12 cellular contexts compared by ENCODE assay signal in the genomic region with DNA sequence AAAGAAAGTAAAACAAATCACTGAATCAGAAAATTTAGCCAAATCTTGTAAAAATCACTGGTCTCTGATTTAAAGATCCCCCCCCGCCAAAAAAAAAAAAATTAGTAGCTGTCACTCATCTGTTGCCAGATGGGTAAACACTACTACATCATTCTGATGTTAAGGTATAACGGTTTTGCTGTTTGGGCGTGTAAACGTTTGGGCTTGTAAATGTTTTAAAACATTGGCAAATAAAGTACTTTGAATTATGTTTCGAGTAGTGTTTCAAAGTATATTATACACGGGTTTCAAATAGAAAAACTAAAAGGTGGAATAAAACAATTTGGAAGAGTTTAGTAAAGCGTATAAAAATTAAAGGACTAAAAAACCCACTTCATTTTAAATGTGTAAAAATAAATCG. TPM values are rescaled to one million over a fixed set of nuclear protein-coding genes. Genes with fewer than 3 reads are reported as not detected.
DNase-seq lines count a peak whose midpoint lies in the region; TF ChIP-seq lines count a peak whose summit lies in the region.
"Had no signal": no experiment of that assay in that cellular context is flagged by ENCODE, and none has a peak within 500 bp of the region (broad histone marks: within the 10 kb centered on the region; RNA-seq: fewer than 3 reads in every experiment).

No MANE protein-coding gene starts in this region.

- H3K79me2 ChIP-seq in mesendoderm (ENCODE audit: control insufficient read depth, insufficient read depth, low read length) = no peaks in the 10 kb centered on the region

- no peak overlapping the region for H2AK5ac ChIP-seq in mesendoderm (ENCODE audit: low read length)

- WGBS in mesendoderm (ENCODE audit: extremely low coverage, insufficient coverage, low lambda C conversion rate) = 100% methylated on average over 3 of the region's 8 CpGs

- no peak overlapping the region for H2BK120ac ChIP-seq in mesendoderm (ENCODE audit: low read depth, low read length)

- no peaks in the 10 kb centered on the region for H3K4me1 ChIP-seq in mesendoderm (ENCODE audit: control insufficient read depth, low read depth, low read length)

- POLR2A ChIA-PET in HEK293T (lab: Yijun Ruan, JAX) = no interaction called here

- H3K4me3 Mint-ChIP-seq in immature natural killer cell = no peak overlapping the region
- H3K4me3 Mint-ChIP-seq: activated CD4-positive, alpha-beta memory T cell treated with anti-CD3 and anti-CD28 coated beads, Interleukin-2, amount 10 ng/mL, durations not matched to agents 7 days and 5 days; activated T-cell treated with anti-CD3 and anti-CD28 coated beads, Interleukin-2, amount 50 U/mL, for 4 hours had no signal

- no peak overlapping the region for H3K18ac ChIP-seq in mesendoderm (ENCODE audit: low read length)

- no peak overlapping the region for H2BK15ac ChIP-seq in mesendoderm (replicated peaks; ENCODE audit: low read depth)

- no peaks in the 10 kb centered on the region for H3K36me3 Mint-ChIP-seq in immature natural killer cell
- H3K36me3 Mint-ChIP-seq: activated naive CD4-positive, alpha-beta T cell treated with anti-CD3 and anti-CD28 coated beads, Interleukin-2, amount 50 U/mL, for 24 hours had no signal

- no peaks in the 10 kb centered on the region for H3K36me3 ChIP-seq in mesendoderm (ENCODE audit: control insufficient read depth, insufficient read depth, low read length)

- H3K56ac ChIP-seq in mesendoderm (ENCODE audit: low read length) = no peak overlapping the region

- no peak overlapping the region for H3K23ac ChIP-seq in mesendoderm (ENCODE audit: low read length)

- peaks cover 0 to 2% of the 10 kb centered on the region in 2 donors for H3K4me1 Mint-ChIP-seq in immature natural killer cell

- H4K8ac ChIP-seq in mesendoderm (ENCODE audit: low read depth, low read length) = no peak overlapping the region

- H3K9ac ChIP-seq in mesendoderm (ENCODE audit: low read length) = peak overlapping the region; percentile 14

- H3K4ac ChIP-seq in mesendoderm (ENCODE audit: low read depth, low read length) = no peak overlapping the region

- no peak overlapping the region for H3K27ac Mint-ChIP-seq in immature natural killer cell
- H3K27ac Mint-ChIP-seq: activated CD4-positive, alpha-beta memory T cell treated with anti-CD3 and anti-CD28 coated beads, Interleukin-2, amount 10 ng/mL, durations not matched to agents 7 days and 5 days; activated naive CD4-positive, alpha-beta T cell treated with anti-CD3 and anti-CD28 coated beads, Interleukin-2, amount 50 U/mL, for 24 hours; CD8-positive, alpha-beta memory T cell had no signal

- CTCF ChIA-PET in HEK293T (lab: Yijun Ruan, JAX) = interaction anchor here (0.7 kb wide), 2 partner anchors 164 to 823 kb away, joined by 3 to 5 read pairs; no protein-coding TSS in a partner anchor

- no peak overlapping the region for H3K4me2 ChIP-seq in mesendoderm (ENCODE audit: low read length)

- H3K9me3 Mint-ChIP-seq in immature natural killer cell = peaks cover 2 to 42% (median 12%) of the 10 kb centered on the region in 6 donors
- H3K9me3 Mint-ChIP-seq: activated CD4-positive, alpha-beta memory T cell treated with anti-CD3 and anti-CD28 coated beads, Interleukin-2, amount 10 ng/mL, durations not matched to agents 7 days and 5 days; activated naive CD4-positive, alpha-beta T cell treated with anti-CD3 and anti-CD28 coated beads, Interleukin-2, amount 50 U/mL, for 24 hours; activated T-cell treated with anti-CD3 and anti-CD28 coated beads, Interleukin-2, amount 50 U/mL, for 4 hours had no signal

- no peak overlapping the region for H3K4me3 ChIP-seq in mesendoderm (ENCODE audit: low read length)

- no peak overlapping the region for H4K5ac ChIP-seq in mesendoderm (ENCODE audit: low read length)

- peaks cover 7 to 17% (median 16%) of the 10 kb centered on the region in 3 donors for H3K27me3 Mint-ChIP-seq in immature natural killer cell (ENCODE audit: low read depth in 3 of 3)

- no peaks in the 10 kb centered on the region for H3K79me1 ChIP-seq in mesendoderm (ENCODE audit: low read length)

- H3K27ac ChIP-seq in caudate nucleus (ENCODE audit: low read depth, low read length) = peak overlapping the region; percentile 97
- no peak overlapping the region for H3K27ac ChIP-seq in mesendoderm (ENCODE audit: low read depth, low read length)
- H3K27ac ChIP-seq in substantia nigra (ENCODE audit: low read depth, low read length, poor library complexity, severe bottlenecking) = peak overlapping the region; percentile 98

- no peaks in the 10 kb centered on the region for H3K27me3 ChIP-seq in mesendoderm (ENCODE audit: insufficient read depth, low read length, poor library complexity)

- DNase-seq in HEK293T (ENCODE audit: extremely low spot score) (no peak), caudate nucleus (lab: John Stamatoyannopoulos, UW) (no peak), mesendoderm (no peak), substantia nigra (lab: John Stamatoyannopoulos, UW) (no peak), NCI-H2081 treated with DMSO at 0.1 percent for 48 hours (lab: John Stamatoyannopoulos, UW) (no peak), HuH-7.5 (ENCODE audit: low spot score) (no peak), DMS53 (lab: John Stamatoyannopoulos, UW) (no peak), immature natural killer cell (no peak)
- DNase-seq: activated CD4-positive, alpha-beta memory T cell treated with anti-CD3 and anti-CD28 coated beads, Interleukin-2, amount 10 ng/mL, durations not matched to agents 7 days and 5 days; activated T-cell treated with anti-CD3 and anti-CD28 coated beads, Interleukin-2, amount 50 U/mL, for 4 hours; CD8-positive, alpha-beta memory T cell had no signal

- H2BK5ac ChIP-seq in mesendoderm (ENCODE audit: low read length) = no peak overlapping the region

TF ChIP-seq in HEK293T, 16 proteins besides CTCF, POLR2A, EP300 and RAD21:
- TF ChIP-seq PKNOX1 (IDR thresholded peaks at IDR 0.05) (peak; percentile 78), TARDBP (IDR thresholded peaks at IDR 0.05) (no peak)
TF ChIP-seq in HEK293T: peak in this region for 1.

RNA-seq across cellular contexts. Expression of gene TMEM229A, which starts 1.5 kb away (rescaled TPM):
- 2.0 TPM for polyA plus RNA-seq in mesendoderm (2013, experiment 1 of 2)
- polyA plus RNA-seq in mesendoderm (2013, experiment 2 of 2) = 2.4 TPM
- polyA plus RNA-seq in immature natural killer cell = not detected
- polyA plus RNA-seq: CD8-positive, alpha-beta memory T cell had no signal
